23 cellular contexts compared by ENCODE assay signal in genomic region chr1:14962407-14962806, GRCh38.
"Had no signal": no experiment of that assay in that cellular context is flagged by ENCODE, and none has a peak within 500 bp of the region (broad histone marks: within the 10 kb centered on the region; RNA-seq: fewer than 3 reads in every experiment).

No MANE protein-coding gene starts in this region.

- H3K4me3 ChIP-seq: MG63 had no signal

- H3K4me2 ChIP-seq: SK-N-SH had no signal

- H3K27me3 ChIP-seq: MG63 had no signal

- H3K9me3 ChIP-seq: MG63, SK-N-SH had no signal

- FAIRE-seq: HepG2, RCC 7860 had no signal

- ATAC-seq: HepG2 had no signal

- DNase-seq: IMR-90, KG1, MG63, NCI-H1092, NCI-H1105 treated with DMSO at 0.1 percent for 48 hours, NCI-H1417 treated with DMSO at 0.1 percent for 48 hours, NCI-H146, NCI-H1694 treated with DMSO at 0.1 percent for 48 hours, NCI-H1930, NCI-H2081, NCI-H2107, NCI-H226, NCI-H446, NCI-H510A, NCI-H524 treated with DMSO at 0.1 percent for 48 hours, NCI-H69, NCI-H774, RPMI8226, SHP77, SW 1271 had no signal

- H3K9ac ChIP-seq: SK-N-SH had no signal
